Comparison of ENCODE assay signal across 14 cellular contexts in genomic region chr5:134906811-134907210, GRCh38. TPM values are rescaled to one million over a fixed set of nuclear protein-coding genes. Genes with fewer than 3 reads are reported as not detected.
DNase-seq lines count a peak whose midpoint lies in the region; ATAC-seq and TF ChIP-seq lines count a peak whose summit lies in the region.
"Had no signal": no experiment of that assay in that cellular context is flagged by ENCODE, and none has a peak within 500 bp of the region (broad histone marks: within the 10 kb centered on the region; RNA-seq: fewer than 3 reads in every experiment).

No MANE protein-coding gene starts in this region.

- H3K4me2 ChIP-seq in GM23338 (peak overlapping the region; percentile 40; the same call in 1 of the 2 replicates), MM.1S (ENCODE audit: low read depth, low read length) (no peak overlapping the region)

- H4K20me1 ChIP-seq in GM23338 (replicated peaks; ENCODE audit: insufficient read depth): 0 out of 2 replicates have a peak, but pooled peaks cover 1% of the 10 kb centered on the region
- no peaks in the 10 kb centered on the region for H4K20me1 ChIP-seq in MM.1S (ENCODE audit: insufficient read depth, low read length)

- H3K4me3 Mint-ChIP-seq in GM23338: peak overlapping the region; percentile 56
- H3K4me3 Mint-ChIP-seq in activated CD4-positive, alpha-beta memory T cell treated with anti-CD3 and anti-CD28 coated beads, Interleukin-2, amount 10 ng/mL, durations not matched to agents 7 days and 5 days: peak overlapping the region; percentile 60
- H3K4me3 Mint-ChIP-seq in naive B cell: peak overlapping the region in 6 of 8 donors; percentile 29 to 94 (median 76)
- H3K4me3 Mint-ChIP-seq: CD14-positive monocyte had no signal

- H3K27me3 ChIP-seq in GM23338 (ENCODE audit: insufficient read depth) (no peaks in the 10 kb centered on the region), testis (no peaks in the 10 kb centered on the region), MM.1S (replicated peaks; ENCODE audit: insufficient read depth, low read length) (no peaks in the 10 kb centered on the region), WERI-Rb-1 (ENCODE audit: insufficient read depth, low read depth, severe bottlenecking) (no peaks in the 10 kb centered on the region)
- H3K27me3 ChIP-seq: right atrium auricular region had no signal

- H3K36me3 Mint-ChIP-seq in GM23338 (ENCODE audit: low read depth) (peaks cover 25% of the 10 kb centered on the region), naive B cell (peaks cover 0 to 5% of the 10 kb centered on the region in 2 donors)
- peaks cover 28% of the 10 kb centered on the region for H3K36me3 Mint-ChIP-seq in activated CD4-positive, alpha-beta memory T cell treated with anti-CD3 and anti-CD28 coated beads, Interleukin-2, amount 10 ng/mL, durations not matched to agents 7 days and 5 days (ENCODE audit: low read depth)

- 50 to 76% methylated on average over 1 of the region's 1 CpG for WGBS in testis, 2 donors

- H3K9ac ChIP-seq in MM.1S (ENCODE audit: low read length): no peak overlapping the region

- H3K27me3 Mint-ChIP-seq in GM23338 (ENCODE audit: insufficient read depth, low read depth, poor library complexity) (peaks cover 11% of the 10 kb centered on the region), naive B cell (no peaks in the 10 kb centered on the region)
- H3K27me3 Mint-ChIP-seq in activated CD4-positive, alpha-beta memory T cell treated with anti-CD3 and anti-CD28 coated beads, Interleukin-2, amount 10 ng/mL, durations not matched to agents 7 days and 5 days: no peaks in the 10 kb centered on the region

- H3K9me3 ChIP-seq in testis: no peaks in the 10 kb centered on the region
- H3K9me3 ChIP-seq in MM.1S (replicated peaks; ENCODE audit: insufficient read depth, low read length): no peaks in the 10 kb centered on the region
- no peaks in the 10 kb centered on the region for H3K9me3 ChIP-seq in WERI-Rb-1 (ENCODE audit: severe bottlenecking)
- H3K9me3 ChIP-seq: right atrium auricular region had no signal

- peaks cover 16% of the 10 kb centered on the region for H3K79me2 ChIP-seq in GM23338 (replicated peaks; ENCODE audit: insufficient read depth)
- H3K79me2 ChIP-seq in MM.1S (ENCODE audit: low read length): peaks cover 12% of the 10 kb centered on the region

- H3F3A ChIP-seq in GM23338 (replicated peaks; ENCODE audit: low read depth) (peaks cover 5% of the 10 kb centered on the region; the same call in 1 of the 2 replicates), MM.1S (ENCODE audit: insufficient read depth, low read length) (peaks cover 27% of the 10 kb centered on the region)

- intact Hi-C loops in testis (cut with DNase I; ENCODE audit: low total_unique reads): no loop called here

- no peak for ATAC-seq in GM23338
- no peak for ATAC-seq in naive B cell (ENCODE audit: low read depth in 2 of 2)

- 0 out of 2 replicates have a peak overlapping the region, but pooled peaks have one; percentile 61 for H3K4me3 ChIP-seq in GM23338
- H3K4me3 ChIP-seq in testis: no peak overlapping the region
- H3K4me3 ChIP-seq in MM.1S (ENCODE audit: low read length): no peak overlapping the region
- H3K4me3 ChIP-seq in WERI-Rb-1 (ENCODE audit: low read depth, low read length): no peak overlapping the region
- H3K4me3 ChIP-seq: right atrium auricular region had no signal

- H3K9me2 ChIP-seq in GM23338 (ENCODE audit: insufficient read depth) (no peaks in the 10 kb centered on the region), MM.1S (replicated peaks; ENCODE audit: insufficient read depth, low read length) (no peaks in the 10 kb centered on the region)

- peak overlapping the region; percentile 97; the same call in 1 of the 2 replicates for H3K27ac ChIP-seq in C4-2B
- no peak overlapping the region for H3K27ac ChIP-seq in GM23338 (ENCODE audit: low read depth)
- no peak overlapping the region for H3K27ac ChIP-seq in testis
- H3K27ac ChIP-seq in MM.1S (ENCODE audit: low read length): no peak overlapping the region
- no peak overlapping the region for H3K27ac ChIP-seq in WERI-Rb-1

- TF ChIP-seq POLR2A in testis (IDR thresholded peaks at IDR 0.05): no peak

- POLR2A ChIA-PET in activated CD4-positive, alpha-beta memory T cell treated with anti-CD3 and anti-CD28 coated beads, Interleukin-2, amount 10 ng/mL, durations not matched to agents 7 days and 5 days (lab: Charles Lee): interaction anchor here (0.9 to 4.2 kb wide), 6 partner anchors 7 to 61 kb away, joined by 3 to 83 read pairs (median 11); partner anchors contain the start of genes C5orf24 and TXNDC15

- CTCF ChIA-PET in activated CD4-positive, alpha-beta memory T cell treated with anti-CD3 and anti-CD28 coated beads, Interleukin-2, amount 10 ng/mL, durations not matched to agents 7 days and 5 days (lab: Charles Lee): interaction anchor here (3.1 to 3.8 kb wide), 3 partner anchors 12 to 148 kb away, joined by 18 to 45 read pairs (median 27); partner anchors contain the start of gene DDX46

- DNase-seq in GM23338 (ENCODE audit: low spot score) (no peak), naive B cell (no peak), testis (no peak), NCI-H2107 (lab: John Stamatoyannopoulos, UW) (no peak), MM.1S (no peak), WERI-Rb-1 (no peak)
- DNase-seq in activated CD4-positive, alpha-beta memory T cell treated with anti-CD3 and anti-CD28 coated beads, Interleukin-2, amount 10 ng/mL, durations not matched to agents 7 days and 5 days: no peak
- DNase-seq: islet precursor cell; NCI-H1436; NK-92 treated with Interleukin-12 subunit alpha and Interleukin-12 subunit beta, amount 100 ng/mL, for 24 hours; stimulated activated CD4-positive, alpha-beta T cell treated with anti-CD3 and anti-CD28 coated beads, Interleukin-4, amount 100 ng/mL, for 24 hours had no signal

- H3K27ac Mint-ChIP-seq in GM23338 (peak overlapping the region; percentile 56; the same call in 1 of the 2 replicates), naive B cell (peak overlapping the region in 5 of 6 donors; percentile 33 to 97 (median 70))
- H3K27ac Mint-ChIP-seq in activated CD4-positive, alpha-beta memory T cell treated with anti-CD3 and anti-CD28 coated beads, Interleukin-2, amount 10 ng/mL, durations not matched to agents 7 days and 5 days: peak overlapping the region; percentile 76

- peaks cover 10% of the 10 kb centered on the region; the same call in 1 of the 2 replicates for H3K4me1 ChIP-seq in GM23338 (ENCODE audit: insufficient read depth)
- H3K4me1 ChIP-seq in testis: no peaks in the 10 kb centered on the region
- H3K4me1 ChIP-seq in MM.1S (ENCODE audit: low read length): peaks cover 18% of the 10 kb centered on the region
- H3K4me1 ChIP-seq: right atrium auricular region had no signal

- H3K9me3 Mint-ChIP-seq in GM23338 (no peaks in the 10 kb centered on the region), naive B cell (no peaks in the 10 kb centered on the region)
- no peaks in the 10 kb centered on the region for H3K9me3 Mint-ChIP-seq in activated CD4-positive, alpha-beta memory T cell treated with anti-CD3 and anti-CD28 coated beads, Interleukin-2, amount 10 ng/mL, durations not matched to agents 7 days and 5 days
- H3K9me3 Mint-ChIP-seq: CD14-positive monocyte had no signal

- H3K4me1 Mint-ChIP-seq in GM23338 (peaks cover 9% of the 10 kb centered on the region), naive B cell (peaks cover 9 to 31% (median 14%) of the 10 kb centered on the region in 3 donors)
- peaks cover 38% of the 10 kb centered on the region for H3K4me1 Mint-ChIP-seq in activated CD4-positive, alpha-beta memory T cell treated with anti-CD3 and anti-CD28 coated beads, Interleukin-2, amount 10 ng/mL, durations not matched to agents 7 days and 5 days

- H2AFZ ChIP-seq in GM23338: no peak overlapping the region
- H2AFZ ChIP-seq in MM.1S (ENCODE audit: low read length): no peak overlapping the region

- no peaks in the 10 kb centered on the region for H3K36me3 ChIP-seq in GM23338 (ENCODE audit: insufficient read depth)
- no peaks in the 10 kb centered on the region for H3K36me3 ChIP-seq in testis (ENCODE audit: low read depth, missing control alignments)
- H3K36me3 ChIP-seq in MM.1S (replicated peaks; ENCODE audit: insufficient read depth, low read length): no peaks in the 10 kb centered on the region
- peaks cover 10% of the 10 kb centered on the region for H3K36me3 ChIP-seq in WERI-Rb-1

- TF ChIP-seq CTCF in C4-2B (conservative IDR thresholded peaks at IDR 0.05) (no peak), GM23338 (conservative IDR thresholded peaks at IDR 0.05; ENCODE audit: low read depth in 2 of 2) (no peak), testis (IDR thresholded peaks at IDR 0.05) (no peak), MM.1S (IDR thresholded peaks at IDR 0.05; ENCODE audit: low read length) (no peak), WERI-Rb-1 (IDR thresholded peaks at IDR 0.05; ENCODE audit: low read depth, low read length) (no peak)

TF ChIP-seq in GM23338, 12 proteins besides CTCF, POLR2A, EP300 and RAD21 (continues in another document):
- TF ChIP-seq POLR2AphosphoS5 (IDR thresholded peaks at IDR 0.05; ENCODE audit: low read depth) (no peak), JUNB (IDR thresholded peaks at IDR 0.05; ENCODE audit: unreplicated experiment) (no peak), ZNF114 (CRISPR knock-in tag; IDR thresholded peaks at IDR 0.05) (no peak), ZNF331 (CRISPR knock-in tag; IDR thresholded peaks at IDR 0.05; ENCODE audit: low read depth) (no peak), EZH2phosphoT487 (IDR thresholded peaks at IDR 0.05; ENCODE audit: unreplicated experiment) (no peak), CREB1 (CRISPR knock-in tag; IDR thresholded peaks at IDR 0.05; ENCODE audit: low read depth) (no peak)

RNA-seq across cellular contexts. Expression of gene PCBD2, which starts 1.9 kb away (rescaled TPM):
- 8.3 and 8.7 TPM in 2 replicates for total RNA-seq in GM23338 (2014; rRNA removed; shearing (Covaris generic))
- polyA plus RNA-seq in GM23338 (2016; fragmentation: Nextera tagmentation; extraction: Ambion mirVana) (16.0 and 18.8 TPM in 2 replicates), naive B cell (ENCODE audit: low read depth in 6 of 6) (10 to 100 TPM in 5 of 6 donors, 1 to 10 TPM in 1; 9.5 to 15.5 (median 12.7) TPM), testis (ENCODE audit: insufficient read depth, low read depth, low replicate concordance) (5.9 TPM)
- 10 to 100 TPM; 13.6 to 14.7 TPM for total RNA-seq in activated CD4-positive, alpha-beta memory T cell treated with anti-CD3 and anti-CD28 coated beads, Interleukin-2, amount 10 ng/mL, durations not matched to agents 7 days and 5 days
- 10 to 100 TPM; 13.4 to 17.6 TPM for total RNA-seq in testis

RNA-seq across cellular contexts. Expression of gene TXNDC15, which starts 32.6 kb away (rescaled TPM):
- 24.4 and 30.7 TPM in 2 replicates for total RNA-seq in GM23338 (2014; rRNA removed; shearing (Covaris generic))
- polyA plus RNA-seq in GM23338 (2016; fragmentation: Nextera tagmentation; extraction: Ambion mirVana) (26.5 and 28.5 TPM in 2 replicates), naive B cell (ENCODE audit: low read depth in 6 of 6) (10 to 100 TPM in 2 of 6 donors, 1 to 10 TPM in 4; 6.7 to 14.8 (median 9.1) TPM), testis (ENCODE audit: insufficient read depth, low read depth, low replicate concordance) (64.2 TPM)
- 10 to 100 TPM; 51.0 to 56.9 TPM for total RNA-seq in activated CD4-positive, alpha-beta memory T cell treated with anti-CD3 and anti-CD28 coated beads, Interleukin-2, amount 10 ng/mL, durations not matched to agents 7 days and 5 days
- 10 to 100 TPM; 47.8 to 68.1 TPM for total RNA-seq in testis
